8 cellular contexts compared by ENCODE assay signal in genomic region chr2:70948350-70949003, GRCh38. TPM values are rescaled to one million over a fixed set of nuclear protein-coding genes. Genes with fewer than 3 reads are reported as not detected.
DNase-seq lines count a peak whose midpoint lies in the region; ATAC-seq and TF ChIP-seq lines count a peak whose summit lies in the region.

No MANE protein-coding gene starts in this region.

- DNase-seq in GM12864 (ENCODE audit: low read depth), result peak; percentile 21
- peak; percentile 51 for DNase-seq in NCI-H2171 (lab: John Stamatoyannopoulos, UW)
- peak; percentile 74 for DNase-seq in activated CD4-positive, CD25-positive, alpha-beta regulatory T cell treated with anti-CD3 and anti-CD28 coated beads, Interleukin-2, amount 50 U/mL, for 72 hours
- DNase-seq in cerebellum (ENCODE audit: low spot score), result peak; percentile 77
- peak; percentile 75 for DNase-seq in left lobe of liver (ENCODE audit: low spot score)
- DNase-seq in stimulated activated CD4-positive, alpha-beta T cell treated with anti-CD3 and anti-CD28 coated beads, Interleukin-2, amount 100 ng/mL, for 24 hours, result peak; percentile 85 to 86

- ATAC-seq in HG02970 (IDR thresholded peaks at IDR 0.05; ENCODE audit: low FRiP score, unreplicated experiment) (peak; percentile 73), left lobe of liver (peak; percentile 99), HG03025 (IDR thresholded peaks at IDR 0.05; ENCODE audit: low FRiP score, unreplicated experiment) (no peak)

- H3K4me3 ChIP-seq in GM12864 (ENCODE audit: low read depth, low read length), result no peak overlapping the region

- TF ChIP-seq CTCF in GM12864 (IDR thresholded peaks at IDR 0.05; ENCODE audit: low read depth, low read length, missing control alignments), result peak; percentile 89

RNA-seq across cellular contexts. Expression of gene ATP6V1B1, which starts 12.8 kb away (rescaled TPM):
- total RNA-seq in cerebellum, result not detected
- not detected for total RNA-seq in left lobe of liver

RNA-seq across cellular contexts. Expression of gene ANKRD53, which starts 30.0 kb away (rescaled TPM):
- total RNA-seq in cerebellum (2.3 TPM), left lobe of liver (0.35 TPM)

RNA-seq across cellular contexts. Expression of gene TEX261, which starts 46.2 kb away (rescaled TPM):
- total RNA-seq in cerebellum (20.3 TPM), left lobe of liver (36.4 TPM)

RNA-seq across cellular contexts. Expression of gene VAX2, which starts 48.1 kb away (rescaled TPM):
- total RNA-seq in cerebellum, result 0.82 TPM
- total RNA-seq in left lobe of liver, result not detected

Comparison
In these comparisons a context has a peak if more than half of its experiments do, and no peak if none do; other contexts are left out.
1. DNase-seq: peak in every context shown above with its lines; median percentile 86 in stimulated activated CD4-positive, alpha-beta T cell treated with anti-CD3 and anti-CD28 coated beads, Interleukin-2, amount 100 ng/mL, for 24 hours; 77 in cerebellum; 75 in left lobe of liver; 74 in activated CD4-positive, CD25-positive, alpha-beta regulatory T cell treated with anti-CD3 and anti-CD28 coated beads, Interleukin-2, amount 50 U/mL, for 72 hours; 51 in NCI-H2171; 21 in GM12864.